Comparison of ENCODE assay signal across 8 cellular contexts in genomic region chr7:141551080-141551772, GRCh38. TPM values are rescaled to one million over a fixed set of nuclear protein-coding genes. Genes with fewer than 3 reads are reported as not detected.
DNase-seq lines count a peak whose midpoint lies in the region; ATAC-seq and TF ChIP-seq lines count a peak whose summit lies in the region.

A gene with protein sequence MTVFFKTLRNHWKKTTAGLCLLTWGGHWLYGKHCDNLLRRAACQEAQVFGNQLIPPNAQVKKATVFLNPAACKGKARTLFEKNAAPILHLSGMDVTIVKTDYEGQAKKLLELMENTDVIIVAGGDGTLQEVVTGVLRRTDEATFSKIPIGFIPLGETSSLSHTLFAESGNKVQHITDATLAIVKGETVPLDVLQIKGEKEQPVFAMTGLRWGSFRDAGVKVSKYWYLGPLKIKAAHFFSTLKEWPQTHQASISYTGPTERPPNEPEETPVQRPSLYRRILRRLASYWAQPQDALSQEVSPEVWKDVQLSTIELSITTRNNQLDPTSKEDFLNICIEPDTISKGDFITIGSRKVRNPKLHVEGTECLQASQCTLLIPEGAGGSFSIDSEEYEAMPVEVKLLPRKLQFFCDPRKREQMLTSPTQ (plus strand): TSS chr7:141551410. CDS start chr7:141555467, 4,057 bp downstream.

- DNase-seq in BE2C, result peak; percentile 91
- DNase-seq in NCI-H524 (lab: John Stamatoyannopoulos, UW), result peak; percentile 65 to 82
- peak; percentile 81 for DNase-seq in activated CD4-positive, alpha-beta T cell treated with anti-CD3 and anti-CD28 coated beads, Interleukin-2, amount 10 ng/mL, durations not matched to agents 7 days and 5 days
- DNase-seq in dedifferentiated amniotic fluid mesenchymal stem cell (ENCODE audit: extremely low spot score), result peak; percentile 64
- peak; percentile 67 to 89 for DNase-seq in left lung
- peak; percentile 80 to 82 for DNase-seq in stimulated activated CD4-positive, alpha-beta T cell treated with anti-CD3 and anti-CD28 coated beads, Interleukin-2, amount 100 ng/mL, for 48 hours

- intact Hi-C loops in left lung (cut with DNase I), result no loop called here

- H3K27me3 ChIP-seq in BE2C, result no peaks in the 10 kb centered on the region
- H3K27me3 ChIP-seq in left lung, result no peaks in the 10 kb centered on the region

- TF ChIP-seq POLR2A in GM19099 (IDR thresholded peaks at IDR 0.05; ENCODE audit: extremely low read depth, insufficient read length, low read depth), result peak; percentile 96

- H3K9me3 Mint-ChIP-seq in activated CD4-positive, alpha-beta T cell treated with anti-CD3 and anti-CD28 coated beads, Interleukin-2, amount 10 ng/mL, durations not matched to agents 7 days and 5 days, result no peaks in the 10 kb centered on the region

- peak within 1 kb of the TSS; percentile 90 for H3K4me3 Mint-ChIP-seq in activated CD4-positive, alpha-beta T cell treated with anti-CD3 and anti-CD28 coated beads, Interleukin-2, amount 10 ng/mL, durations not matched to agents 7 days and 5 days

- peaks cover 36% of the 10 kb centered on the region for H3K4me1 Mint-ChIP-seq in activated CD4-positive, alpha-beta T cell treated with anti-CD3 and anti-CD28 coated beads, Interleukin-2, amount 10 ng/mL, durations not matched to agents 7 days and 5 days

- peak within 1 kb of the TSS in 1 of 2 donors; percentile 66 for H3K27ac ChIP-seq in left lung

- H3K36me3 Mint-ChIP-seq in activated CD4-positive, alpha-beta T cell treated with anti-CD3 and anti-CD28 coated beads, Interleukin-2, amount 10 ng/mL, durations not matched to agents 7 days and 5 days (ENCODE audit: low read depth), result peaks cover 28% of the 10 kb centered on the region

- H3K4me1 ChIP-seq in BE2C (no peaks in the 10 kb centered on the region), left lung (peaks cover 0 to 20% of the 10 kb centered on the region in 2 donors)

- H3K27me3 Mint-ChIP-seq in activated CD4-positive, alpha-beta T cell treated with anti-CD3 and anti-CD28 coated beads, Interleukin-2, amount 10 ng/mL, durations not matched to agents 7 days and 5 days, result no peaks in the 10 kb centered on the region

- H3K36me3 ChIP-seq in BE2C (no peaks in the 10 kb centered on the region), left lung (peaks cover 0 to 10% of the 10 kb centered on the region in 2 donors)

- H3K4me3 ChIP-seq in BE2C (ENCODE audit: low read depth, low read length), result peak within 1 kb of the TSS; percentile 82
- peak within 1 kb of the TSS; percentile 82 to 87 for H3K4me3 ChIP-seq in left lung

- peak within 1 kb of the TSS; percentile 94 for H3K27ac Mint-ChIP-seq in activated CD4-positive, alpha-beta T cell treated with anti-CD3 and anti-CD28 coated beads, Interleukin-2, amount 10 ng/mL, durations not matched to agents 7 days and 5 days

- CTCF ChIA-PET in activated CD4-positive, alpha-beta T cell treated with anti-CD3 and anti-CD28 coated beads, Interleukin-2, amount 10 ng/mL, durations not matched to agents 7 days and 5 days (lab: Charles Lee), result interaction anchor here (1.2 to 2.0 kb wide), 2 partner anchors 8 to 10 kb away, joined by 4 to 7 read pairs; no protein-coding TSS in a partner anchor

- ATAC-seq in HG03354 (IDR thresholded peaks at IDR 0.05; ENCODE audit: poor library complexity, severe bottlenecking, unreplicated experiment), result peak; percentile 93
- peak; percentile 99 for ATAC-seq in left lung

- no peak for TF ChIP-seq CTCF in BE2C (IDR thresholded peaks at IDR 0.05; ENCODE audit: low read depth, low read length)
- TF ChIP-seq CTCF in left lung (IDR thresholded peaks at IDR 0.05), result no peak

- H3K9me3 ChIP-seq in BE2C, result no peaks in the 10 kb centered on the region
- no peaks in the 10 kb centered on the region for H3K9me3 ChIP-seq in left lung

- POLR2A ChIA-PET in activated CD4-positive, alpha-beta T cell treated with anti-CD3 and anti-CD28 coated beads, Interleukin-2, amount 10 ng/mL, durations not matched to agents 7 days and 5 days (lab: Charles Lee), result no interaction called here

RNA-seq across cellular contexts. Expression of the gene that starts here (rescaled TPM):
- polyA plus RNA-seq in BE2C (2012; ENCODE audit: insufficient read depth, insufficient read length, low read depth), result 44.2 TPM
- total RNA-seq in activated CD4-positive, alpha-beta T cell treated with anti-CD3 and anti-CD28 coated beads, Interleukin-2, amount 10 ng/mL, durations not matched to agents 7 days and 5 days, result 10 to 100 TPM; 40.7 to 42.5 TPM
- total RNA-seq in left lung, result 10 to 100 TPM; 24.4 to 29.0 TPM
